ENCODE assay signal across 3 cellular contexts in genomic region chr2:189505412-189505953, GRCh38.
TF ChIP-seq lines count a peak whose summit lies in the region.

No MANE protein-coding gene starts in this region.

TF ChIP-seq in GM23338, 12 proteins besides CTCF, POLR2A, EP300 and RAD21 (continues in another document):
- TF ChIP-seq EZH2phosphoT487 (IDR thresholded peaks at IDR 0.05; ENCODE audit: unreplicated experiment) (no peak), ZNF462 (CRISPR knock-in tag; IDR thresholded peaks at IDR 0.05) (no peak), JUNB (IDR thresholded peaks at IDR 0.05; ENCODE audit: unreplicated experiment) (no peak), CREB1 (CRISPR knock-in tag; IDR thresholded peaks at IDR 0.05; ENCODE audit: low read depth) (no peak), ETS1 (IDR thresholded peaks at IDR 0.05) (no peak)

TF ChIP-seq in K562, 482 proteins besides CTCF, POLR2A, EP300 and RAD21 (continues in another document):
- TF ChIP-seq DPF2 (IDR thresholded peaks at IDR 0.05) (peak; percentile 88), KHSRP (IDR thresholded peaks at IDR 0.05) (no peak), ZFX (CRISPR knock-in tag; IDR thresholded peaks at IDR 0.05) (no peak), CHAMP1 (IDR thresholded peaks at IDR 0.05) (0 out of 2 replicates have a peak, but pooled peaks have one; percentile 27), ZNF609 (CRISPR knock-in tag; IDR thresholded peaks at IDR 0.05; ENCODE audit: borderline replicate concordance) (no peak), SREBF1 (IDR thresholded peaks at IDR 0.05; ENCODE audit: borderline replicate concordance, low read depth, low read length) (no peak), MAFG (tag; conservative IDR thresholded peaks at IDR 0.05) (no peak), CREB1 (IDR thresholded peaks at IDR 0.05) (no peak), CREB1 (CRISPR knock-in tag; IDR thresholded peaks at IDR 0.05) (no peak), CBFA2T3 (IDR thresholded peaks at IDR 0.05) (peak; percentile 58; the same call in 1 of the 2 replicates), SMARCE1 (IDR thresholded peaks at IDR 0.05) (peak; percentile 76), MTA1 (IDR thresholded peaks at IDR 0.05; ENCODE audit: borderline replicate concordance) (peak; percentile 57; the same call in 1 of the 2 replicates), TRIM28 (IDR thresholded peaks at IDR 0.05) (no peak), RFX1 (IDR thresholded peaks at IDR 0.05) (no peak), SPI1 (IDR thresholded peaks at IDR 0.05; ENCODE audit: borderline replicate concordance, low read depth, low read length) (peak; percentile 6; the same call in 1 of the 2 replicates), NCOR1 (IDR thresholded peaks at IDR 0.05) (peak; percentile 31), CBX8 (IDR thresholded peaks at IDR 0.05; ENCODE audit: borderline replicate concordance, extremely low read depth, low read depth, low read length, poor library complexity, severe bottlenecking) (no peak), POLR3G (IDR thresholded peaks at IDR 0.05; ENCODE audit: extremely low read depth, insufficient read length, insufficient replicate concordance) (no peak), SMARCA4 (IDR thresholded peaks at IDR 0.05) (peak; percentile 77)

TF ChIP-seq in HepG2, 621 proteins besides CTCF, POLR2A, EP300 and RAD21:
- TF ChIP-seq ZNF543 (CRISPR knock-in tag; IDR thresholded peaks at IDR 0.05), result no peak
- no peak for TF ChIP-seq MXD1 (CRISPR knock-in tag; IDR thresholded peaks at IDR 0.05)
- no peak for TF ChIP-seq CREB3 (CRISPR knock-in tag; IDR thresholded peaks at IDR 0.05)
- TF ChIP-seq RFX3 (CRISPR knock-in tag; IDR thresholded peaks at IDR 0.05), result no peak
- TF ChIP-seq KLF15 (CRISPR knock-in tag; IDR thresholded peaks at IDR 0.05; ENCODE audit: borderline replicate concordance), result no peak
- TF ChIP-seq NR2C2 (CRISPR knock-in tag; IDR thresholded peaks at IDR 0.05; ENCODE audit: borderline replicate concordance), result no peak
- no peak for TF ChIP-seq XBP1 (CRISPR knock-in tag; IDR thresholded peaks at IDR 0.05)
- TF ChIP-seq ZBTB40 (IDR thresholded peaks at IDR 0.05), result no peak
- TF ChIP-seq ZBTB40 (CRISPR knock-in tag; IDR thresholded peaks at IDR 0.05), result no peak
- no peak for TF ChIP-seq RORA (CRISPR knock-in tag; IDR thresholded peaks at IDR 0.05)
